Comparison of ENCODE assay signal across 8 cellular contexts in the genomic region with DNA sequence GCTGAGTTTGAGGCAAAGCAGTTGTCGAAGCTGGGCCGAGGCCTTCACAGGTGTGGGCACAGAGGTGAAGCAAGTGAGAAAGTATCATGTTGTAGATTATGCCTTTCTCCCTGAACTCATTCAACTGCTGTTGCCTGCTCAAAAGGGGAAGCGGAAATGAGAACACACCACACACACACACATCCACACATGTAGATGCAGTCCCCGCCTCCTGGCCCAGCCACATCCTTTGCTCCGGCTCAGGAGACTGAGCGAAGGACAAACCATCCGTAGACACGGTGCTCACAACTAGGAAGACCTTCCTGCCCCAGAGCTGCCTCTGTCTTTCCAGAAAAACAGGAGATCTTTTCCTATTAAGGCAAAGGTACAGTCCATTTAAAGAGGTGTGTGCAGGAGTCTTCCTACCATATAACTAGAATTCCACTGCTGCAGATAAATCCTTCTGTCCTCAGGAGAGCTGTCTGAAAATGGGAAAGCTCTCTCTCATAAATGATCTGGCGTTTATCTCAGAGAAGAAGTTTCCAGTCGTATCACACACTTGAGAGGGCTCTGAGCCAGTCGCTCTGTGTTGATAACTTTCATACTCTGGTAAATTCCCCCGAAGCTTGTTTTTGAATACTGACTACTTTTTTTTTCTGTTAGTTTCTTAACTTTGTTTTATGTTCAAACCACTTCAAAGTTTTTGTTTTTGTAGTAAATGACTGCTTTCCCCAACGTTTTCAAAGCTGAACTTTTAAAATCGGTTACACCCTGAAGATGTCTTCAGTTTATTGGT. TPM values are rescaled to one million over a fixed set of nuclear protein-coding genes. Genes with fewer than 3 reads are reported as not detected.
DNase-seq lines count a peak whose midpoint lies in the region; ATAC-seq, FAIRE-seq and TF ChIP-seq lines count a peak whose summit lies in the region.

A gene with protein sequence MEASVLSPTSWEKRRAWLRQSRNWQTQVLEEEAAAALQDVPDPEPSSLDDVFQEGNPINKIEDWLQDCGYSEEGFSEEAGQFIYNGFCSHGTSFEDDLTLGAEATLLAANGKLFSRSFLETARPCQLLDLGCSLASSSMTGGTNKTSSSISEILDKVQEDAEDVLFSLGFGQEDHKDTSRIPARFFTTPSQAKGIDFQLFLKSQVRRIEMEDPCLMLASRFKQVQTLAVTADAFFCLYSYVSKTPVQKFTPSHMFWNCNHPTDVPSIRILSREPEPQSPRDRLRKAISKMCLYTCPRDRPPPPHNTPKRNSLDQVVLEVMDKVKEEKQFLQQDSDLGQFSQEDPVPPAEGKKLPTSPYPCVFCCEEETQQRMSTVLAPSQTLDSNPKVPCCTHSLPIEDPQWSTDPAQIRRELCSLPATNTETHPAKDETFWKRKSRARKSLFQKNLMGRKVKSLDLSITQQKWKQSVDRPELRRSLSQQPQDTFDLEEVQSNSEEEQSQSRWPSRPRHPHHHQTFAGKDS (minus strand): TSS at position 161 of the 775 bp plus-strand sequence. CDS start 10,200 bp downstream, outside the sequence.

- peak; percentile 75 for DNase-seq in HT1080 (ENCODE audit: low read depth)
- peak; percentile 81 to 87 for DNase-seq in activated CD4-positive, alpha-beta T cell treated with anti-CD3 and anti-CD28 coated beads, Interleukin-2, amount 50 U/mL, for 48 hours
- peak; percentile 85 for DNase-seq in germinal center (ENCODE audit: low spot score)
- DNase-seq in stimulated activated CD8-positive, alpha-beta memory T cell treated with anti-CD3 and anti-CD28 coated beads, Interleukin-12 subunit alpha, Interleukin-12 subunit beta, amount 100 ng/mL, for 4 hours (ENCODE audit: low read depth): peak; percentile 62
- no peak for DNase-seq in DMS53 (lab: John Stamatoyannopoulos, UW)
- DNase-seq in D721Med (ENCODE audit: insufficient read length, low spot score): no peak

- no peak for TF ChIP-seq CTCF in D721Med (IDR thresholded peaks at IDR 0.05; ENCODE audit: insufficient read depth, missing control alignments)

- no peaks in the 10 kb centered on the region for H3K36me3 ChIP-seq in BLaER1 treated with 17β-estradiol and CSF1 and Interleukin-3, amounts not matched to agents 10 nM and 100 nM

- no peaks in the 10 kb centered on the region for H3K27me3 ChIP-seq in BLaER1 treated with 17β-estradiol and CSF1 and Interleukin-3, amounts not matched to agents 10 nM and 100 nM

- H3K9me3 ChIP-seq in BLaER1 treated with 17β-estradiol and CSF1 and Interleukin-3, amounts not matched to agents 10 nM and 100 nM (replicated peaks in 1 of 11): peaks cover 0 to 16% (median 0%) of the 10 kb centered on the region in 11 experiments; a peak in 8 of 22 replicates

- H3K4me3 ChIP-seq in BLaER1 treated with 17β-estradiol and CSF1 and Interleukin-3, amounts not matched to agents 10 nM and 100 nM: peak within 1 kb of the TSS in 7 of 10 experiments; percentile 6 to 38 (median 29); a peak in 10 of 20 replicates

- H3K27ac ChIP-seq in BLaER1 treated with 17β-estradiol and CSF1 and Interleukin-3, amounts not matched to agents 10 nM and 100 nM: peak within 1 kb of the TSS in 9 of 11 experiments; percentile 37 to 73 (median 58); a peak in 16 of 22 replicates

- no peak for FAIRE-seq in D721Med (lab: Jason Lieb, UNC)

- peak; percentile 86 for ATAC-seq in GM21360 (IDR thresholded peaks at IDR 0.05; ENCODE audit: unreplicated experiment)

- H3K9ac ChIP-seq in BLaER1 treated with 17β-estradiol and CSF1 and Interleukin-3, amounts not matched to agents 10 nM and 100 nM: peak within 1 kb of the TSS in 8 of 11 experiments; percentile 12 to 40 (median 30); a peak in 13 of 22 replicates

- peaks cover 15 to 28% (median 18%) of the 10 kb centered on the region in 10 experiments for H3K4me1 ChIP-seq in BLaER1 treated with 17β-estradiol and CSF1 and Interleukin-3, amounts not matched to agents 10 nM and 100 nM

- H4K20me1 ChIP-seq in BLaER1 treated with 17β-estradiol and CSF1 and Interleukin-3, amounts not matched to agents 10 nM and 100 nM: no peaks in the 10 kb centered on the region

- H3K4me2 ChIP-seq in BLaER1 treated with 17β-estradiol and CSF1 and Interleukin-3, amounts not matched to agents 10 nM and 100 nM: peak within 1 kb of the TSS; percentile 59 to 83 (median 70)

RNA-seq across cellular contexts. Expression of the gene that starts here (rescaled TPM):
- total RNA-seq in HT1080 (2014; rRNA removed; shearing (Covaris generic)): 2.6 and 4.5 TPM in 2 replicates
- 0.81 and 2.0 TPM in 2 replicates for polyA plus RNA-seq in HT1080 (2015; cell fraction: cytosol; rRNA removed)
- polyA plus RNA-seq in HT1080 (2015; cell fraction: nucleus; rRNA removed): 1.6 and 2.6 TPM in 2 replicates

Comparison
In these comparisons a context has a peak if more than half of its experiments do, and no peak if none do; other contexts are left out.
1. DNase-seq: peak in HT1080 (single experiment), activated CD4-positive, alpha-beta T cell treated with anti-CD3 and anti-CD28 coated beads, Interleukin-2, amount 50 U/mL, for 48 hours (2 of 2), germinal center (single experiment) and stimulated activated CD8-positive, alpha-beta memory T cell treated with anti-CD3 and anti-CD28 coated beads, Interleukin-12 subunit alpha, Interleukin-12 subunit beta, amount 100 ng/mL, for 4 hours (single experiment); none in DMS53 (single experiment) and D721Med (single experiment).